21 cellular contexts compared by ENCODE assay signal in the genomic region with DNA sequence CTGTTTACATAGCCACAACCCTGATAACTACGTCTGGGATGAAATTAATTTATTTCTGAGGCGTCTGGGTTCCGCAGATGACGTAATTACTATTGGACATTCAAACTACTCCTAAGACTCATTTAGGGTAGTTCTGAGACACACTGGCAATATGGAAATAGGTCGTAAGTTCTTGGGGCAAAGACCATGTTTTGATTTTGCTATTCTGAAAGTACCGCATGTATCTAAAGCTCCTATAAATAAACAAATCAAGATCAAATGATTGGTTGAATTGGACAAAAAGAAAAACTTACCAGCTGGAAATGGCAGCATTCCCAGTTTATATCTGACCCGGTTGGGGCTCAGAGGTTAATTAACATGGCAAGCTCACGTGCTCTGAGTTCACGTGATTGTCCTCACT.
"Had no signal": no experiment of that assay in that cellular context is flagged by ENCODE, and none has a peak within 500 bp of the region (broad histone marks: within the 10 kb centered on the region; RNA-seq: fewer than 3 reads in every experiment).

No MANE protein-coding gene starts in this region.

- H3K27ac ChIP-seq: dorsolateral prefrontal cortex, foreskin keratinocyte, hepatocyte, pancreas, suprapubic skin had no signal

- H3K4me3 Mint-ChIP-seq: natural killer cell; neural progenitor cell; stimulated activated effector memory CD8-positive, alpha-beta T cell treated with anti-CD3 and anti-CD28 coated beads, Interleukin-12 subunit alpha, Interleukin-12 subunit beta, amount 100 ng/mL, for 72 hours; type B pancreatic cell had no signal

- H3K36me3 Mint-ChIP-seq: natural killer cell; neural progenitor cell; stimulated activated effector memory CD8-positive, alpha-beta T cell treated with anti-CD3 and anti-CD28 coated beads, Interleukin-12 subunit alpha, Interleukin-12 subunit beta, amount 100 ng/mL, for 72 hours; type B pancreatic cell had no signal

- H3K9me3 ChIP-seq: esophagus muscularis mucosa, pancreas, suprapubic skin, thyroid gland had no signal

- DNase-seq: dorsolateral prefrontal cortex; effector CD8-positive, alpha-beta T cell; foreskin keratinocyte; natural killer cell; nucleus accumbens; stimulated activated CD4-positive, alpha-beta T cell treated with anti-CD3 and anti-CD28 coated beads, Interleukin-4, amount 100 ng/mL, for 1 hour; stimulated activated CD8-positive, alpha-beta memory T cell treated with anti-CD3 and anti-CD28 coated beads, Interleukin-4, amount 100 ng/mL, for 48 hours; stimulated activated naive CD8-positive, alpha-beta T cell treated with anti-CD3 and anti-CD28 coated beads, Interleukin-15, Interleukin-2, amounts not matched to agents 100 U/mL and 50 U/mL, for 24 hours; thyroid gland had no signal

- H3K79me2 ChIP-seq: hepatocyte had no signal

- H3K9ac ChIP-seq: neural progenitor cell had no signal

- H3K27me3 Mint-ChIP-seq: type B pancreatic cell had no signal

- H3K4me2 ChIP-seq: hepatocyte, smooth muscle cell had no signal

- FAIRE-seq: pancreas, urothelium cell line had no signal

- H3K9me3 Mint-ChIP-seq: natural killer cell; neural progenitor cell; stimulated activated effector memory CD8-positive, alpha-beta T cell treated with anti-CD3 and anti-CD28 coated beads, Interleukin-12 subunit alpha, Interleukin-12 subunit beta, amount 100 ng/mL, for 72 hours; type B pancreatic cell had no signal

- H3K27me3 ChIP-seq: esophagus muscularis mucosa, hepatocyte, neural progenitor cell, pancreas, suprapubic skin, thyroid gland had no signal

- H3K4me1 Mint-ChIP-seq: stimulated activated effector memory CD8-positive, alpha-beta T cell treated with anti-CD3 and anti-CD28 coated beads, Interleukin-12 subunit alpha, Interleukin-12 subunit beta, amount 100 ng/mL, for 72 hours had no signal

- H3K4me1 ChIP-seq: foreskin keratinocyte had no signal

- H3K27ac Mint-ChIP-seq: natural killer cell; neural progenitor cell; progenitor cell of endocrine pancreas; stimulated activated effector memory CD8-positive, alpha-beta T cell treated with anti-CD3 and anti-CD28 coated beads, Interleukin-12 subunit alpha, Interleukin-12 subunit beta, amount 100 ng/mL, for 72 hours had no signal

- H3K36me3 ChIP-seq: esophagus muscularis mucosa, neural progenitor cell, pancreas, suprapubic skin, thyroid gland had no signal

- H3K4me3 ChIP-seq: coronary artery, dorsolateral prefrontal cortex, esophagus muscularis mucosa, hepatocyte, neural progenitor cell, pancreas, smooth muscle cell, suprapubic skin, thyroid gland had no signal

- H2AFZ ChIP-seq: hepatocyte, neural progenitor cell had no signal

- ATAC-seq: foreskin keratinocyte; natural killer cell; pancreas; right cardiac atrium; stimulated activated effector memory CD8-positive, alpha-beta T cell treated with anti-CD3 and anti-CD28 coated beads, Interleukin-12 subunit alpha, Interleukin-12 subunit beta, amount 100 ng/mL, for 72 hours; stimulated activated naive CD8-positive, alpha-beta T cell treated with anti-CD3 and anti-CD28 coated beads, Interleukin-15, Interleukin-2, amounts not matched to agents 100 U/mL and 50 U/mL, for 24 hours had no signal
